ENCODE assay signal across 9 cellular contexts in the genomic region with DNA sequence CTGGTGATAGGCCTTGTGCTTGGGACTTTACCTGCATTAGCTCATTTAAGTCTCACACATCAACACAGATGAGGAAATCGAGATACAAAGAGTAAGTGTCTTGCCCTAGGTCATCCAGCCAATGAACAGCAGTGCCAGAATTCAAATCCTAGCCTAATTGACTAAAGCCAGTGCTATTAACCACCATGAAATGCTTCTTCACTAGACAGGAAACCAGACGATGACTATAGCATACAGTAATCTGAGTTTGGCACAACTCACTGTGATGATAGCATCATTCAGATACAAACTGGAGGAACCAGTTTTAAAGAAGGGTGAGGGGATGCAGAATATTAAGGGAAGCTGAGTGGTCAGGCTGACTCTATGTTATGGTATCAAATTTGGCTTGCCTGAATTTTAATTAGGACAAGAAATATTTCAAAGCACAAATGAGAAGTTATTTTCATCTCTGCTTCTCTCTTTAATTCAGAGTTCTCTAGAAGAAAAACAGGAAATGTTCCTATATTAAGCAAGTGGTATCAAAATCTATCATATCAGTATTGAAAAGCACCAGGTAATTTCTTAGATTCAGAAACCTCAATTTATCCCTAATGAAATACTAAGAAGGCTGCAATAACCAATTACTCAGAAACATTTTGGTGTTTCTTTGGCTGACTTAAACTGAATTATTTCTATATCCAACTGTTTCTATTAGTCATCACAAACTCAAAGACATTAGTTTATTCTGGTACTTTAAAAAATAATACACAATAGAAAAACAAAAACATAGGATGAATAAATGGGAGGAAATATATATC.
DNase-seq lines count a peak whose midpoint lies in the region; ATAC-seq and TF ChIP-seq lines count a peak whose summit lies in the region.
"Had no signal": no experiment of that assay in that cellular context is flagged by ENCODE, and none has a peak within 500 bp of the region (broad histone marks: within the 10 kb centered on the region; RNA-seq: fewer than 3 reads in every experiment).

No MANE protein-coding gene starts in this region.

- H3K4me3 ChIP-seq in ACC112 (ENCODE audit: low read depth, low read length) (peak overlapping the region; percentile 33), mucosa of descending colon (no peak overlapping the region)
- H3K4me3 ChIP-seq: heart right ventricle had no signal

- H3K27ac ChIP-seq in ACC112 (ENCODE audit: low read depth, low read length): peak overlapping the region; percentile 92

- H3K79me2 ChIP-seq in ACC112 (ENCODE audit: control insufficient read depth, insufficient read depth, low read length, unreplicated experiment): no peaks in the 10 kb centered on the region

- H3K27ac Mint-ChIP-seq in activated naive CD8-positive, alpha-beta T cell treated with anti-CD3 and anti-CD28 coated beads, Interleukin-2, amount 50 U/mL, for 24 hours: peak overlapping the region; percentile 86

- H2AFZ ChIP-seq in ACC112 (ENCODE audit: low read length, unreplicated experiment): peak overlapping the region; percentile 42

- no peak for TF ChIP-seq CTCF in mucosa of descending colon (IDR thresholded peaks at IDR 0.05)

- intact Hi-C loops in mucosa of descending colon (cut with DNase I, micrococcal nuclease): no loop called here

- H3K4me1 ChIP-seq in ACC112 (ENCODE audit: control insufficient read depth, insufficient read depth, low read length, unreplicated experiment): peaks cover 43% of the 10 kb centered on the region
- H3K4me1 ChIP-seq in mucosa of descending colon (ENCODE audit: low read depth): no peaks in the 10 kb centered on the region

- DNase-seq in LHCN-M2 (ENCODE audit: low read depth) (peak; percentile 95), mucosa of descending colon (no peak), HK-2 (ENCODE audit: unreplicated experiment) (no peak), SK-N-DZ (ENCODE audit: low spot score) (no peak)
- DNase-seq in activated naive CD8-positive, alpha-beta T cell treated with anti-CD3 and anti-CD28 coated beads, Interleukin-2, amount 50 U/mL, for 24 hours: no peak
- DNase-seq in stimulated activated naive CD4-positive, alpha-beta T cell treated with Interleukin-2 at 50 U/mL for 16 hours (lab: John Stamatoyannopoulos, UW): no peak
- DNase-seq: heart right ventricle had no signal

- peak; percentile 28 for ATAC-seq in GM18519 (IDR thresholded peaks at IDR 0.05; ENCODE audit: low FRiP score, unreplicated experiment)
- peak; percentile 70 for ATAC-seq in activated naive CD8-positive, alpha-beta T cell treated with anti-CD3 and anti-CD28 coated beads, Interleukin-2, amount 50 U/mL, for 24 hours
- peak; percentile 70 for ATAC-seq in mucosa of descending colon

- H3K36me3 Mint-ChIP-seq in activated naive CD8-positive, alpha-beta T cell treated with anti-CD3 and anti-CD28 coated beads, Interleukin-2, amount 50 U/mL, for 24 hours (ENCODE audit: low read depth): peaks cover 2% of the 10 kb centered on the region

- H3K9me3 ChIP-seq in mucosa of descending colon: no peaks in the 10 kb centered on the region
- H3K9me3 ChIP-seq: heart right ventricle had no signal

- H3K4me3 Mint-ChIP-seq in activated naive CD8-positive, alpha-beta T cell treated with anti-CD3 and anti-CD28 coated beads, Interleukin-2, amount 50 U/mL, for 24 hours: peak overlapping the region; percentile 34

- peaks cover 66% of the 10 kb centered on the region for H3K4me1 Mint-ChIP-seq in activated naive CD8-positive, alpha-beta T cell treated with anti-CD3 and anti-CD28 coated beads, Interleukin-2, amount 50 U/mL, for 24 hours

- H3K27me3 Mint-ChIP-seq in activated naive CD8-positive, alpha-beta T cell treated with anti-CD3 and anti-CD28 coated beads, Interleukin-2, amount 50 U/mL, for 24 hours: no peaks in the 10 kb centered on the region

- H3K36me3 ChIP-seq in ACC112 (ENCODE audit: insufficient read depth, low read length) (no peaks in the 10 kb centered on the region), mucosa of descending colon (ENCODE audit: low read depth) (no peaks in the 10 kb centered on the region)
- H3K36me3 ChIP-seq: heart right ventricle had no signal

- no peaks in the 10 kb centered on the region for H3K27me3 ChIP-seq in ACC112 (ENCODE audit: insufficient read depth, low read length)
- H3K27me3 ChIP-seq: heart right ventricle had no signal

- no peaks in the 10 kb centered on the region for H3K9me3 Mint-ChIP-seq in activated naive CD8-positive, alpha-beta T cell treated with anti-CD3 and anti-CD28 coated beads, Interleukin-2, amount 50 U/mL, for 24 hours
